Comparison of ENCODE assay signal across 2 cellular contexts in genomic region chr19:6677495-6677894, GRCh38.
TF ChIP-seq lines count a peak whose summit lies in the region.

No MANE protein-coding gene starts in this region.

TF ChIP-seq in Ishikawa, 13 proteins besides CTCF, POLR2A, EP300 and RAD21:
- TF ChIP-seq EGR1 (IDR thresholded peaks at IDR 0.05), result no peak
- 0 out of 2 replicates have a peak, but pooled peaks have one; percentile 29 for TF ChIP-seq MAX (IDR thresholded peaks at IDR 0.05)

TF ChIP-seq in H1, 55 proteins besides CTCF, POLR2A, EP300 and RAD21:
- TF ChIP-seq, protein P1, sequence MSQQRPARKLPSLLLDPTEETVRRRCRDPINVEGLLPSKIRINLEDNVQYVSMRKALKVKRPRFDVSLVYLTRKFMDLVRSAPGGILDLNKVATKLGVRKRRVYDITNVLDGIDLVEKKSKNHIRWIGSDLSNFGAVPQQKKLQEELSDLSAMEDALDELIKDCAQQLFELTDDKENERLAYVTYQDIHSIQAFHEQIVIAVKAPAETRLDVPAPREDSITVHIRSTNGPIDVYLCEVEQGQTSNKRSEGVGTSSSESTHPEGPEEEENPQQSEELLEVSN (IDR thresholded peaks at IDR 0.05), result peak; percentile 30; the same call in 1 of the 2 replicates
- TF ChIP-seq RBBP5 (IDR thresholded peaks at IDR 0.05; ENCODE audit: borderline replicate concordance, low read depth, low read length) (no peak), TEAD4 (IDR thresholded peaks at IDR 0.05; ENCODE audit: low read depth, low read length) (no peak)
